In the genomic region with DNA sequence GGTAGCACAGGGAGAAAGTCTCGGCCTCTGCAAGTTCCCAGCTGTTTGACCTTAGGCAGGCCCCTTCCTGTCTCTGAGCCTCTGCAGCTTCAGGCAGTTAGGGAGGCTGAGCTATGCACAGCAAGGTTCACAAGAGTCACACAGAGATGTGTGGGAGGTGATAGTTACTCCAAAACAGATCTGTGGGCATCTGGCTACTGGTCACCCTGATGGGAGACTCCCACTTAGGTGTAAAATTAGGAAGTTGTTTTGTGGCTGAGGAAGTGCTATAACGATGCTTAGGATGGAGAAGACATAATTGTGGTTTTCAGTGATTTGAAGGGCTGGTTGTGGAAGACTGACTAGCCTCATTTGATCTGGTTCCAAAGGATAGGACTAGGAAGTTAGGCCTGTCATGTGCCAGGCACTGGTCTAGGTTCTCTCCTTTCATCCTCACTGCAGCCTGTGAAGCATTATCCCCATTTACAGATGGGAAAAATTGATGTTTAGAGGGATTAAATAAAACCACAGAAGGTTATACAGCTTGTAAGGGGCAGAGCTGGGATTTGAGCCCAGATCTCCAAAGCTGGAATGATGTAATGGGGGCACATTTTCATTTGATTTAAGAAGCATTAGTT, we compare ENCODE assay signal across 11 cellular contexts. TPM values are rescaled to one million over a fixed set of nuclear protein-coding genes. Genes with fewer than 3 reads are reported as not detected.
A peak's percentile ranks its signal among the peaks of the same experiment; 100 is the strongest.
DNase-seq lines count a peak whose midpoint lies in the region; ATAC-seq, FAIRE-seq and TF ChIP-seq lines count a peak whose summit lies in the region.
"Had no signal": no experiment of that assay in that cellular context is flagged by ENCODE, and none has a peak within 500 bp of the region (broad histone marks: within the 10 kb centered on the region; RNA-seq: fewer than 3 reads in every experiment).

No MANE protein-coding gene starts in this region.

- H3K9me2 ChIP-seq in GM23338 (ENCODE audit: insufficient read depth): no peaks in the 10 kb centered on the region

- no peaks in the 10 kb centered on the region for H3K9me3 ChIP-seq in right lobe of liver

- H3K4me1 ChIP-seq in GM23338 (ENCODE audit: insufficient read depth): peaks cover 50% of the 10 kb centered on the region
- peaks cover 0 to 57% (median 15%) of the 10 kb centered on the region in 4 donors for H3K4me1 ChIP-seq in right lobe of liver

- ATAC-seq in GM23338 (peak; percentile 60), right lobe of liver (no peak), GM21619 (IDR thresholded peaks at IDR 0.05; ENCODE audit: unreplicated experiment) (no peak)
- ATAC-seq: esophagus mucosa had no signal

- peak overlapping the region; percentile 61 for H3K27ac Mint-ChIP-seq in GM23338

- peaks cover 11% of the 10 kb centered on the region for H3K27me3 Mint-ChIP-seq in GM23338 (ENCODE audit: insufficient read depth, low read depth, poor library complexity)

- WGBS in right lobe of liver (ENCODE audit: insufficient coverage, low coverage, low lambda C conversion rate, missing lambda C conversion rate): 55% methylated on average over 2 of the region's 2 CpGs

- no peaks in the 10 kb centered on the region for H3K36me3 ChIP-seq in GM23338 (ENCODE audit: insufficient read depth)
- H3K36me3 ChIP-seq in right lobe of liver: no peaks in the 10 kb centered on the region

- peaks cover 42% of the 10 kb centered on the region for H4K20me1 ChIP-seq in GM23338 (replicated peaks; ENCODE audit: insufficient read depth)

- H2AFZ ChIP-seq in GM23338: no peak overlapping the region

- H3K4me2 ChIP-seq in GM23338: peak overlapping the region; percentile 67

- peak overlapping the region; percentile 88 for H3K27ac ChIP-seq in GM23338 (ENCODE audit: low read depth)
- peak overlapping the region; percentile 90 for H3K27ac ChIP-seq in angular gyrus (ENCODE audit: low read depth, low read length)
- H3K27ac ChIP-seq in right lobe of liver: peak overlapping the region in 2 of 3 donors; percentile 11 to 15

- peaks cover 58% of the 10 kb centered on the region for H3K4me1 Mint-ChIP-seq in GM23338

- H3K4me3 Mint-ChIP-seq in GM23338: peak overlapping the region; percentile 14; the same call in 2 of the 3 replicates

- no peak for TF ChIP-seq POLR2A in right lobe of liver (IDR thresholded peaks at IDR 0.05)

- H3K36me3 Mint-ChIP-seq in GM23338 (ENCODE audit: low read depth): no peaks in the 10 kb centered on the region; the same call in 2 of the 3 replicates

- no peak for FAIRE-seq in frontal cortex (lab: Jason Lieb, UNC)

- H3K79me2 ChIP-seq in GM23338 (replicated peaks; ENCODE audit: insufficient read depth): peaks cover 98% of the 10 kb centered on the region

- H3K4me3 ChIP-seq in GM23338: peak overlapping the region; percentile 39
- H3K4me3 ChIP-seq in right lobe of liver: no peak overlapping the region

- TF ChIP-seq CTCF in GM23338 (conservative IDR thresholded peaks at IDR 0.05; ENCODE audit: low read depth in 2 of 2): no peak
- no peak for TF ChIP-seq CTCF in right lobe of liver (IDR thresholded peaks at IDR 0.05)

- intact Hi-C loops in right lobe of liver (cut with DNase I): no loop called here

- peaks cover 25% of the 10 kb centered on the region for H3F3A ChIP-seq in GM23338 (replicated peaks; ENCODE audit: low read depth)

- H3K27me3 ChIP-seq in GM23338 (ENCODE audit: insufficient read depth) (no peaks in the 10 kb centered on the region), right lobe of liver (no peaks in the 10 kb centered on the region)

- DNase-seq in A172 (ENCODE audit: low spot score): peak; percentile 16
- peak; percentile 34 for DNase-seq in GM23338 (ENCODE audit: low spot score)
- no peak for DNase-seq in right lobe of liver
- no peak for DNase-seq in frontal cortex (ENCODE audit: low spot score in 2 of 2)
- DNase-seq in NCI-H1436 treated with DMSO at 0.1 percent for 48 hours (lab: John Stamatoyannopoulos, UW): no peak
- no peak for DNase-seq in activated naive CD4-positive, alpha-beta T cell treated with anti-CD3 and anti-CD28 coated beads, Interleukin-2, amount 50 U/mL, for 16 hours
- DNase-seq: DND-41, NCI-H2081 had no signal

- no peaks in the 10 kb centered on the region for H3K9me3 Mint-ChIP-seq in GM23338

TF ChIP-seq in GM23338, 12 proteins besides CTCF, POLR2A, EP300 and RAD21:
- TF ChIP-seq, protein P1, sequence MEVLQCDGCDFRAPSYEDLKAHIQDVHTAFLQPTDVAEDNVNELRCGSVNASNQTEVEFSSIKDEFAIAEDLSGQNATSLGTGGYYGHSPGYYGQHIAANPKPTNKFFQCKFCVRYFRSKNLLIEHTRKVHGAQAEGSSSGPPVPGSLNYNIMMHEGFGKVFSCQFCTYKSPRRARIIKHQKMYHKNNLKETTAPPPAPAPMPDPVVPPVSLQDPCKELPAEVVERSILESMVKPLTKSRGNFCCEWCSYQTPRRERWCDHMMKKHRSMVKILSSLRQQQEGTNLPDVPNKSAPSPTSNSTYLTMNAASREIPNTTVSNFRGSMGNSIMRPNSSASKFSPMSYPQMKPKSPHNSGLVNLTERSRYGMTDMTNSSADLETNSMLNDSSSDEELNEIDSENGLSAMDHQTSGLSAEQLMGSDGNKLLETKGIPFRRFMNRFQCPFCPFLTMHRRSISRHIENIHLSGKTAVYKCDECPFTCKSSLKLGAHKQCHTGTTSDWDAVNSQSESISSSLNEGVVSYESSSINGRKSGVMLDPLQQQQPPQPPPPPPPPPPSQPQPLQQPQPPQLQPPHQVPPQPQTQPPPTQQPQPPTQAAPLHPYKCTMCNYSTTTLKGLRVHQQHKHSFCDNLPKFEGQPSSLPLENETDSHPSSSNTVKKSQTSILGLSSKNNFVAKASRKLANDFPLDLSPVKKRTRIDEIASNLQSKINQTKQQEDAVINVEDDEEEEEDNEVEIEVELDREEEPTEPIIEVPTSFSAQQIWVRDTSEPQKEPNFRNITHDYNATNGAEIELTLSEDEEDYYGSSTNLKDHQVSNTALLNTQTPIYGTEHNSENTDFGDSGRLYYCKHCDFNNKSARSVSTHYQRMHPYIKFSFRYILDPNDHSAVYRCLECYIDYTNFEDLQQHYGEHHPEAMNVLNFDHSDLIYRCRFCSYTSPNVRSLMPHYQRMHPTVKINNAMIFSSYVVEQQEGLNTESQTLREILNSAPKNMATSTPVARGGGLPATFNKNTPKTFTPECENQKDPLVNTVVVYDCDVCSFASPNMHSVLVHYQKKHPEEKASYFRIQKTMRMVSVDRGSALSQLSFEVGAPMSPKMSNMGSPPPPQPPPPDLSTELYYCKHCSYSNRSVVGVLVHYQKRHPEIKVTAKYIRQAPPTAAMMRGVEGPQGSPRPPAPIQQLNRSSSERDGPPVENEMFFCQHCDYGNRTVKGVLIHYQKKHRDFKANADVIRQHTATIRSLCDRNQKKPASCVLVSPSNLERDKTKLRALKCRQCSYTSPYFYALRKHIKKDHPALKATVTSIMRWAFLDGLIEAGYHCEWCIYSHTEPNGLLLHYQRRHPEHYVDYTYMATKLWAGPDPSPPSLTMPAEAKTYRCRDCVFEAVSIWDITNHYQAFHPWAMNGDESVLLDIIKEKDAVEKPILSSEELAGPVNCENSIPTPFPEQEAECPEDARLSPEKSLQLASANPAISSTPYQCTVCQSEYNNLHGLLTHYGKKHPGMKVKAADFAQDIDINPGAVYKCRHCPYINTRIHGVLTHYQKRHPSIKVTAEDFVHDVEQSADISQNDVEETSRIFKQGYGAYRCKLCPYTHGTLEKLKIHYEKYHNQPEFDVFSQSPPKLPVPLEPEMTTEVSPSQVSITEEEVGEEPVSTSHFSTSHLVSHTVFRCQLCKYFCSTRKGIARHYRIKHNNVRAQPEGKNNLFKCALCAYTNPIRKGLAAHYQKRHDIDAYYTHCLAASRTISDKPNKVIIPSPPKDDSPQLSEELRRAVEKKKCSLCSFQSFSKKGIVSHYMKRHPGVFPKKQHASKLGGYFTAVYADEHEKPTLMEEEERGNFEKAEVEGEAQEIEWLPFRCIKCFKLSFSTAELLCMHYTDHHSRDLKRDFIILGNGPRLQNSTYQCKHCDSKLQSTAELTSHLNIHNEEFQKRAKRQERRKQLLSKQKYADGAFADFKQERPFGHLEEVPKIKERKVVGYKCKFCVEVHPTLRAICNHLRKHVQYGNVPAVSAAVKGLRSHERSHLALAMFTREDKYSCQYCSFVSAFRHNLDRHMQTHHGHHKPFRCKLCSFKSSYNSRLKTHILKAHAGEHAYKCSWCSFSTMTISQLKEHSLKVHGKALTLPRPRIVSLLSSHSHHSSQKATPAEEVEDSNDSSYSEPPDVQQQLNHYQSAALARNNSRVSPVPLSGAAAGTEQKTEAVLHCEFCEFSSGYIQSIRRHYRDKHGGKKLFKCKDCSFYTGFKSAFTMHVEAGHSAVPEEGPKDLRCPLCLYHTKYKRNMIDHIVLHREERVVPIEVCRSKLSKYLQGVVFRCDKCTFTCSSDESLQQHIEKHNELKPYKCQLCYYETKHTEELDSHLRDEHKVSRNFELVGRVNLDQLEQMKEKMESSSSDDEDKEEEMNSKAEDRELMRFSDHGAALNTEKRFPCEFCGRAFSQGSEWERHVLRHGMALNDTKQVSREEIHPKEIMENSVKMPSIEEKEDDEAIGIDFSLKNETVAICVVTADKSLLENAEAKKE (CRISPR knock-in tag; IDR thresholded peaks at IDR 0.05): no peak

RNA-seq across cellular contexts. Expression of a gene that starts 13.5 kb away (rescaled TPM):
- 34.3 and 41.2 TPM in 2 replicates for total RNA-seq in A172 (2014; rRNA removed; shearing (Covaris generic))
- 77.8 and 79.7 TPM in 2 replicates for total RNA-seq in GM23338 (2014; rRNA removed; shearing (Covaris generic))
- polyA plus RNA-seq in GM23338 (2016; fragmentation: Nextera tagmentation; extraction: Ambion mirVana): 33.4 and 36.2 TPM in 2 replicates
- 100 to 1,000 TPM in 2 of 6 experiments, 10 to 100 TPM in 4; 62.6 to 135 (median 66.8) TPM for total RNA-seq in right lobe of liver
- total RNA-seq in frontal cortex: 72.2 TPM

RNA-seq across cellular contexts. Expression of a gene that starts 13.9 kb away (rescaled TPM):
- 63.7 and 71.3 TPM in 2 replicates for total RNA-seq in A172 (2014; rRNA removed; shearing (Covaris generic))
- 108 and 115 TPM in 2 replicates for total RNA-seq in GM23338 (2014; rRNA removed; shearing (Covaris generic))
- 49.4 and 52.4 TPM in 2 replicates for polyA plus RNA-seq in GM23338 (2016; fragmentation: Nextera tagmentation; extraction: Ambion mirVana)
- total RNA-seq in right lobe of liver: 10 to 100 TPM; 12.1 to 20.7 (median 14.5) TPM
- 53.0 TPM for total RNA-seq in frontal cortex

RNA-seq across cellular contexts. Expression of a gene that starts 35.8 kb away (rescaled TPM):
- total RNA-seq in A172 (2014; rRNA removed; shearing (Covaris generic)): 6.2 and 7.2 TPM in 2 replicates
- total RNA-seq in GM23338 (2014; rRNA removed; shearing (Covaris generic)): 43.0 and 47.2 TPM in 2 replicates
- polyA plus RNA-seq in GM23338 (2016; fragmentation: Nextera tagmentation; extraction: Ambion mirVana): 26.7 and 27.3 TPM in 2 replicates
- total RNA-seq in right lobe of liver (10 to 100 TPM; 11.6 to 33.4 (median 19.4) TPM), frontal cortex (10.2 TPM)

Comparison
In these comparisons a context has a peak if more than half of its experiments do, and no peak if none do; other contexts are left out.
1. DNase-seq: peak in A172 (single experiment) and GM23338 (single experiment); none in right lobe of liver (0 of 3), frontal cortex (0 of 2), NCI-H1436 treated with DMSO at 0.1 percent for 48 hours (single experiment) and activated naive CD4-positive, alpha-beta T cell treated with anti-CD3 and anti-CD28 coated beads, Interleukin-2, amount 50 U/mL, for 16 hours (single experiment).
2. H3K27ac ChIP-seq: peak in every context shown above with its lines; median percentile 90 in angular gyrus; 88 in GM23338; 13 in right lobe of liver.